In the genomic region with DNA sequence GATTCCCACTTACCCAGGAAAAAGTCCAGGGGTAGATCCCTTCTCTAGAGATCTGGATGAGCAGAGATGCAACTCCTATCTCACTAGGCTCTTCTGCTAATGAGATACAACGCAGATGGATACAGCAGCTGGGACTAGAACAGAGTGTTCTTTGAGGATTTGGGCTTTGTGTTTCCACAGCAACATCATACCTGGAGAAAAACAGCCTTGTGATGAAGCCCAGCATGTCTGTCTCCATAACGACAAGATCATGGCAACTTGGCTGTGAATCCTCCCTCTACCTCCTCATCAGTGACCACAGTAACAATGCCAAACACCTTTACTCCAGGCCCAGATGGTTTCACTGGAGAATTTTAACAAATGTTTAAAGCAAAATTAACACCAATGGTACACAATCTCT, we compare ENCODE assay signal across 23 cellular contexts.
A peak's percentile ranks its signal among the peaks of the same experiment; 100 is the strongest.
DNase-seq lines count a peak whose midpoint lies in the region.
"Had no signal": no experiment of that assay in that cellular context is flagged by ENCODE, and none has a peak within 500 bp of the region (broad histone marks: within the 10 kb centered on the region; RNA-seq: fewer than 3 reads in every experiment).

No MANE protein-coding gene starts in this region.

- H2AK5ac ChIP-seq in mesendoderm (ENCODE audit: low read length), result no peak overlapping the region

- no peak overlapping the region for H3K9ac ChIP-seq in mesendoderm (ENCODE audit: low read length)
- H3K9ac ChIP-seq: BLaER1 had no signal

- no peak overlapping the region for H3K23ac ChIP-seq in mesendoderm (ENCODE audit: low read length)

- H2BK15ac ChIP-seq in mesendoderm (replicated peaks; ENCODE audit: low read depth), result no peak overlapping the region

- no peak overlapping the region for H4K8ac ChIP-seq in mesendoderm (ENCODE audit: low read depth, low read length)

- WGBS in mesendoderm (ENCODE audit: extremely low coverage, insufficient coverage, low lambda C conversion rate), result no CpG with 5 or more reads among the region's 2 CpGs

- no peak overlapping the region for H2BK120ac ChIP-seq in mesendoderm (ENCODE audit: low read depth, low read length)

- no peak overlapping the region for H4K5ac ChIP-seq in mesendoderm (ENCODE audit: low read length)

- no peaks in the 10 kb centered on the region for H3K79me2 ChIP-seq in mesendoderm (ENCODE audit: control insufficient read depth, insufficient read depth, low read length)

- no peaks in the 10 kb centered on the region for H3K79me1 ChIP-seq in mesendoderm (ENCODE audit: low read length)

- H3K4me2 ChIP-seq in mesendoderm (ENCODE audit: low read length), result no peak overlapping the region
- H3K4me2 ChIP-seq: BLaER1 had no signal

- DNase-seq in NCI-H1417 (lab: John Stamatoyannopoulos, UW) (peak in 2 of 3 experiments; percentile 3 to 59), NCI-H1417 treated with DMSO at 0.1 percent for 48 hours (lab: John Stamatoyannopoulos, UW) (no peak), NCI-H2171 (lab: John Stamatoyannopoulos, UW) (peak; percentile 2), NCI-H748 treated with DMSO at 0.1 percent for 48 hours (lab: John Stamatoyannopoulos, UW) (peak; percentile 8), mesendoderm (peak; percentile 29)
- no peak for DNase-seq in stimulated activated CD4-positive, alpha-beta T cell treated with anti-CD3 and anti-CD28 coated beads, Interleukin-2, amount 100 ng/mL, for 24 hours
- no peak for DNase-seq in activated CD4-positive, CD25-positive, alpha-beta regulatory T cell treated with anti-CD3 and anti-CD28 coated beads, Interleukin-2, amount 50 U/mL, for 72 hours
- DNase-seq: CD4-positive, CD25-positive, alpha-beta regulatory T cell; DMS79 treated with DMSO at 0.1 percent for 48 hours; GF-D8; HCEC 1CT; Kasumi-1; MG63; NCI-H1105 treated with DMSO at 0.1 percent for 48 hours; NCI-H187; NCI-H2081 treated with DMSO at 0.1 percent for 48 hours; NCI-H2227 treated with DMSO at 0.1 percent for 48 hours; NCI-H774; OCI-M1; Peyer's patch; SHP77 treated with DMSO at 0.1 percent for 48 hours had no signal

- H2BK5ac ChIP-seq in mesendoderm (ENCODE audit: low read length), result no peak overlapping the region

- no peaks in the 10 kb centered on the region for H3K27me3 ChIP-seq in mesendoderm (ENCODE audit: insufficient read depth, low read length, poor library complexity)
- H3K27me3 ChIP-seq: BLaER1, MG63, Peyer's patch had no signal

- H3K36me3 ChIP-seq in mesendoderm (ENCODE audit: control insufficient read depth, insufficient read depth, low read length), result no peaks in the 10 kb centered on the region
- H3K36me3 ChIP-seq: BLaER1, MG63, Peyer's patch had no signal

- no peaks in the 10 kb centered on the region for H3K4me1 ChIP-seq in mesendoderm (ENCODE audit: control insufficient read depth, low read depth, low read length)
- H3K4me1 ChIP-seq: Peyer's patch had no signal

- H3K4me3 ChIP-seq in mesendoderm (ENCODE audit: low read length), result no peak overlapping the region
- H3K4me3 ChIP-seq: BLaER1, K562, MG63, Peyer's patch had no signal

- H3K56ac ChIP-seq in mesendoderm (ENCODE audit: low read length), result no peak overlapping the region

- H3K4ac ChIP-seq in mesendoderm (ENCODE audit: low read depth, low read length), result no peak overlapping the region

- no peak overlapping the region for H3K27ac ChIP-seq in mesendoderm (ENCODE audit: low read depth, low read length)
- H3K27ac ChIP-seq: BLaER1, Peyer's patch had no signal

- no peak overlapping the region for H3K18ac ChIP-seq in mesendoderm (ENCODE audit: low read length)

Comparison
In these comparisons a context has a peak if more than half of its experiments do, and no peak if none do; other contexts are left out.
1. DNase-seq: peak in NCI-H1417 (2 of 3), NCI-H2171 (single experiment), NCI-H748 treated with DMSO at 0.1 percent for 48 hours (single experiment) and mesendoderm (single experiment); none in NCI-H1417 treated with DMSO at 0.1 percent for 48 hours (single experiment), stimulated activated CD4-positive, alpha-beta T cell treated with anti-CD3 and anti-CD28 coated beads, Interleukin-2, amount 100 ng/mL, for 24 hours (0 of 2) and activated CD4-positive, CD25-positive, alpha-beta regulatory T cell treated with anti-CD3 and anti-CD28 coated beads, Interleukin-2, amount 50 U/mL, for 72 hours (single experiment).